1 cellular context compared by ENCODE assay signal in genomic region chr1:179882253-179883039, GRCh38.
TF ChIP-seq lines count a peak whose summit lies in the region.

TSS of gene TOR1AIP1 (plus strand) at chr1:179882285. CDS start at chr1:179882503, 218 bp downstream.

TF ChIP-seq in SK-N-SH, 30 proteins besides CTCF, POLR2A, EP300 and RAD21 (continued from another document):
- TF ChIP-seq IRF3 (IDR thresholded peaks at IDR 0.05; ENCODE audit: low read depth, low read length): peak; percentile 55
- TF ChIP-seq NFIC (IDR thresholded peaks at IDR 0.05; ENCODE audit: borderline replicate concordance): 0 out of 2 replicates have a peak, but pooled peaks have one; percentile 27
- no peak for TF ChIP-seq USF2 (IDR thresholded peaks at IDR 0.05; ENCODE audit: borderline replicate concordance, low read depth, low read length)
- TF ChIP-seq NRF1 (IDR thresholded peaks at IDR 0.05; ENCODE audit: low read depth, low read length): peak; percentile 92
- peak; percentile 11; the same call in 1 of the 2 replicates for TF ChIP-seq RFX5 (IDR thresholded peaks at IDR 0.05; ENCODE audit: low read length)
- TF ChIP-seq MEF2A (IDR thresholded peaks at IDR 0.05; ENCODE audit: borderline replicate concordance, low read depth): no peak
- TF ChIP-seq SIN3A (IDR thresholded peaks at IDR 0.05; ENCODE audit: borderline replicate concordance, low read depth, low read length): peak; percentile 82; the same call in 1 of the 2 replicates
- TF ChIP-seq RCOR1 (IDR thresholded peaks at IDR 0.05; ENCODE audit: low read length): peak; percentile 49; the same call in 1 of the 2 replicates
- no peak for TF ChIP-seq TEAD4 (IDR thresholded peaks at IDR 0.05; ENCODE audit: borderline replicate concordance, insufficient read depth)
